1 cellular context compared by ENCODE assay signal in genomic region chr14:105168979-105169507, GRCh38.
TF ChIP-seq lines count a peak whose summit lies in the region.

No MANE protein-coding gene starts in this region.

TF ChIP-seq in WTC11, 78 proteins besides CTCF, POLR2A, EP300 and RAD21 (continued from another document):
- TF ChIP-seq, protein P1, sequence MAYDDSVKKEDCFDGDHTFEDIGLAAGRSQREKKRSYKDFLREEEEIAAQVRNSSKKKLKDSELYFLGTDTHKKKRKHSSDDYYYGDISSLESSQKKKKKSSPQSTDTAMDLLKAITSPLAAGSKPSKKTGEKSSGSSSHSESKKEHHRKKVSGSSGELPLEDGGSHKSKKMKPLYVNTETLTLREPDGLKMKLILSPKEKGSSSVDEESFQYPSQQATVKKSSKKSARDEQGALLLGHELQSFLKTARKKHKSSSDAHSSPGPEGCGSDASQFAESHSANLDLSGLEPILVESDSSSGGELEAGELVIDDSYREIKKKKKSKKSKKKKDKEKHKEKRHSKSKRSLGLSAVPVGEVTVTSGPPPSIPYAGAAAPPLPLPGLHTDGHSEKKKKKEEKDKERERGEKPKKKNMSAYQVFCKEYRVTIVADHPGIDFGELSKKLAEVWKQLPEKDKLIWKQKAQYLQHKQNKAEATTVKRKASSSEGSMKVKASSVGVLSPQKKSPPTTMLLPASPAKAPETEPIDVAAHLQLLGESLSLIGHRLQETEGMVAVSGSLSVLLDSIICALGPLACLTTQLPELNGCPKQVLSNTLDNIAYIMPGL (CRISPR knock-in tag; IDR thresholded peaks at IDR 0.05), result peak; percentile 82; the same call in 1 of the 2 replicates
- TF ChIP-seq NFATC4 (CRISPR knock-in tag; IDR thresholded peaks at IDR 0.05) (no peak), ERG (CRISPR knock-in tag; IDR thresholded peaks at IDR 0.05) (no peak), ZNF232 (CRISPR knock-in tag; IDR thresholded peaks at IDR 0.05) (0 out of 2 replicates have a peak, but pooled peaks have one; percentile 19), TEAD4 (CRISPR knock-in tag; IDR thresholded peaks at IDR 0.05) (0 out of 2 replicates have a peak, but pooled peaks have one; percentile 31)
- TF ChIP-seq, protein P2, sequence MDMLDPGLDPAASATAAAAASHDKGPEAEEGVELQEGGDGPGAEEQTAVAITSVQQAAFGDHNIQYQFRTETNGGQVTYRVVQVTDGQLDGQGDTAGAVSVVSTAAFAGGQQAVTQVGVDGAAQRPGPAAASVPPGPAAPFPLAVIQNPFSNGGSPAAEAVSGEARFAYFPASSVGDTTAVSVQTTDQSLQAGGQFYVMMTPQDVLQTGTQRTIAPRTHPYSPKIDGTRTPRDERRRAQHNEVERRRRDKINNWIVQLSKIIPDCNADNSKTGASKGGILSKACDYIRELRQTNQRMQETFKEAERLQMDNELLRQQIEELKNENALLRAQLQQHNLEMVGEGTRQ (CRISPR knock-in tag; IDR thresholded peaks at IDR 0.05), result no peak
- TF ChIP-seq, protein P3, sequence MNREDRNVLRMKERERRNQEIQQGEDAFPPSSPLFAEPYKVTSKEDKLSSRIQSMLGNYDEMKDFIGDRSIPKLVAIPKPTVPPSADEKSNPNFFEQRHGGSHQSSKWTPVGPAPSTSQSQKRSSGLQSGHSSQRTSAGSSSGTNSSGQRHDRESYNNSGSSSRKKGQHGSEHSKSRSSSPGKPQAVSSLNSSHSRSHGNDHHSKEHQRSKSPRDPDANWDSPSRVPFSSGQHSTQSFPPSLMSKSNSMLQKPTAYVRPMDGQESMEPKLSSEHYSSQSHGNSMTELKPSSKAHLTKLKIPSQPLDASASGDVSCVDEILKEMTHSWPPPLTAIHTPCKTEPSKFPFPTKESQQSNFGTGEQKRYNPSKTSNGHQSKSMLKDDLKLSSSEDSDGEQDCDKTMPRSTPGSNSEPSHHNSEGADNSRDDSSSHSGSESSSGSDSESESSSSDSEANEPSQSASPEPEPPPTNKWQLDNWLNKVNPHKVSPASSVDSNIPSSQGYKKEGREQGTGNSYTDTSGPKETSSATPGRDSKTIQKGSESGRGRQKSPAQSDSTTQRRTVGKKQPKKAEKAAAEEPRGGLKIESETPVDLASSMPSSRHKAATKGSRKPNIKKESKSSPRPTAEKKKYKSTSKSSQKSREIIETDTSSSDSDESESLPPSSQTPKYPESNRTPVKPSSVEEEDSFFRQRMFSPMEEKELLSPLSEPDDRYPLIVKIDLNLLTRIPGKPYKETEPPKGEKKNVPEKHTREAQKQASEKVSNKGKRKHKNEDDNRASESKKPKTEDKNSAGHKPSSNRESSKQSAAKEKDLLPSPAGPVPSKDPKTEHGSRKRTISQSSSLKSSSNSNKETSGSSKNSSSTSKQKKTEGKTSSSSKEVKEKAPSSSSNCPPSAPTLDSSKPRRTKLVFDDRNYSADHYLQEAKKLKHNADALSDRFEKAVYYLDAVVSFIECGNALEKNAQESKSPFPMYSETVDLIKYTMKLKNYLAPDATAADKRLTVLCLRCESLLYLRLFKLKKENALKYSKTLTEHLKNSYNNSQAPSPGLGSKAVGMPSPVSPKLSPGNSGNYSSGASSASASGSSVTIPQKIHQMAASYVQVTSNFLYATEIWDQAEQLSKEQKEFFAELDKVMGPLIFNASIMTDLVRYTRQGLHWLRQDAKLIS (CRISPR knock-in tag; IDR thresholded peaks at IDR 0.05; ENCODE audit: borderline replicate concordance), result no peak
TF ChIP-seq in WTC11: peak in this region for 7.
